In genomic region chr19:38679839-38680238, GRCh38 we compare ENCODE assay signal across 11 cellular contexts. TPM values are rescaled to one million over a fixed set of nuclear protein-coding genes. Genes with fewer than 3 reads are reported as not detected.
DNase-seq lines count a peak whose midpoint lies in the region; ATAC-seq, FAIRE-seq and TF ChIP-seq lines count a peak whose summit lies in the region.
"Had no signal": no experiment of that assay in that cellular context is flagged by ENCODE, and none has a peak within 500 bp of the region (broad histone marks: within the 10 kb centered on the region; RNA-seq: fewer than 3 reads in every experiment).

No MANE protein-coding gene starts in this region.

- POLR2A ChIA-PET in IMR-90 (lab: Charles Lee; ENCODE audit: unreplicated experiment), result no interaction called here

- no peak overlapping the region for H3K4me3 ChIP-seq in BLaER1 treated with 17β-estradiol and CSF1 and Interleukin-3, amounts not matched to agents 10 nM and 100 nM
- H3K4me3 ChIP-seq in IMR-90 (ENCODE audit: insufficient read depth, low read depth, low read length), result no peak overlapping the region
- H3K4me3 ChIP-seq in duodenal mucosa (ENCODE audit: low read depth in 1 of 2, low read length in 2 of 2), result no peak overlapping the region
- H3K4me3 ChIP-seq in pancreas, result no peak overlapping the region
- H3K4me3 ChIP-seq in lower lobe of right lung, result no peak overlapping the region

- no TSS peak for BruUV-seq in IMR-90 (replicated peaks; lab: Mats Ljungman, UMichigan)

- H3K4me1 ChIP-seq in BLaER1 treated with 17β-estradiol and CSF1 and Interleukin-3, amounts not matched to agents 10 nM and 100 nM, result peaks cover 87 to 100% (median 98%) of the 10 kb centered on the region in 10 experiments
- H3K4me1 ChIP-seq in IMR-90 (ENCODE audit: control insufficient read depth, insufficient read depth, low read length), result peaks cover 61% of the 10 kb centered on the region
- H3K4me1 ChIP-seq in duodenal mucosa (ENCODE audit: control insufficient read depth in 1 of 2, insufficient read depth in 2 of 2, low read length in 2 of 2), result peaks cover 93% of the 10 kb centered on the region in 2 donors
- H3K4me1 ChIP-seq in pancreas, result peaks cover 58 to 74% (median 68%) of the 10 kb centered on the region in 3 donors
- peaks cover 96% of the 10 kb centered on the region for H3K4me1 ChIP-seq in lower lobe of right lung

- TF ChIP-seq CTCF in IMR-90 (conservative IDR thresholded peaks at IDR 0.05; ENCODE audit: low read depth, low read length) (no peak), pancreas (IDR thresholded peaks at IDR 0.05) (no peak), lower lobe of right lung (IDR thresholded peaks at IDR 0.05) (no peak)

- peaks cover 6 to 55% (median 31%) of the 10 kb centered on the region in 11 experiments; a peak in 15 of 22 replicates for H3K36me3 ChIP-seq in BLaER1 treated with 17β-estradiol and CSF1 and Interleukin-3, amounts not matched to agents 10 nM and 100 nM
- H3K36me3 ChIP-seq in IMR-90 (ENCODE audit: control insufficient read depth, insufficient read depth, low read length) (peaks cover 15% of the 10 kb centered on the region), duodenal mucosa (ENCODE audit: control insufficient read depth in 1 of 2, insufficient read depth in 2 of 2, low read length in 2 of 2) (peaks cover 11 to 13% of the 10 kb centered on the region in 2 donors), pancreas (no peaks in the 10 kb centered on the region), lower lobe of right lung (peaks cover 14% of the 10 kb centered on the region)

- TF ChIP-seq RAD21 in IMR-90 (IDR thresholded peaks at IDR 0.05; ENCODE audit: low read length), result no peak

- FAIRE-seq in pancreas (lab: Jason Lieb, UNC), result no peak

- H2BK5ac ChIP-seq in IMR-90 (ENCODE audit: low read depth, low read length, poor library complexity, severe bottlenecking), result peak overlapping the region; percentile 36

- H2AK5ac ChIP-seq in IMR-90 (ENCODE audit: low read depth, low read length), result peak overlapping the region; percentile 20; the same call in 1 of the 2 replicates

- H3K4me2 ChIP-seq in BLaER1 treated with 17β-estradiol and CSF1 and Interleukin-3, amounts not matched to agents 10 nM and 100 nM, result peak overlapping the region; percentile 20 to 99 (median 85); a peak in 20 of 22 replicates
- H3K4me2 ChIP-seq in IMR-90 (ENCODE audit: low read depth, low read length), result no peak overlapping the region

- peak overlapping the region; percentile 17; the same call in 1 of the 2 replicates for H3K4ac ChIP-seq in IMR-90 (ENCODE audit: low read depth, low read length)

- H3K9me3 ChIP-seq in BLaER1 treated with 17β-estradiol and CSF1 and Interleukin-3, amounts not matched to agents 10 nM and 100 nM (replicated peaks in 1 of 11), result no peaks in the 10 kb centered on the region
- H3K9me3 ChIP-seq in IMR-90 (ENCODE audit: control insufficient read depth, insufficient read depth, low read length) (no peaks in the 10 kb centered on the region), duodenal mucosa (ENCODE audit: control insufficient read depth in 1 of 2, low read length in 2 of 2) (no peaks in the 10 kb centered on the region), pancreas (no peaks in the 10 kb centered on the region), lower lobe of right lung (no peaks in the 10 kb centered on the region)

- peaks cover 34 to 92% (median 56%) of the 10 kb centered on the region in 11 experiments; a peak in 21 of 22 replicates for H4K20me1 ChIP-seq in BLaER1 treated with 17β-estradiol and CSF1 and Interleukin-3, amounts not matched to agents 10 nM and 100 nM
- peaks cover 85% of the 10 kb centered on the region for H4K20me1 ChIP-seq in IMR-90 (ENCODE audit: insufficient read depth, low read length)

- no peak overlapping the region for H2BK20ac ChIP-seq in IMR-90 (ENCODE audit: low read depth, low read length)

- WGBS in IMR-90 (ENCODE audit: extremely low coverage in 2 of 2, insufficient read length in 1 of 2), 2 experiments, result no CpG with 5 or more reads among the region's 4 CpGs
- 51 to 55% methylated on average over 4 of the region's 4 CpGs for WGBS in pancreas, 2 donors

- H3K27me3 ChIP-seq in BLaER1 treated with 17β-estradiol and CSF1 and Interleukin-3, amounts not matched to agents 10 nM and 100 nM, result no peaks in the 10 kb centered on the region
- H3K27me3 ChIP-seq in IMR-90 (ENCODE audit: control insufficient read depth, insufficient read depth, low read length) (no peaks in the 10 kb centered on the region), duodenal mucosa (ENCODE audit: control insufficient read depth in 1 of 2, insufficient read depth in 2 of 2, low read length in 2 of 2) (no peaks in the 10 kb centered on the region), pancreas (no peaks in the 10 kb centered on the region), lower lobe of right lung (ENCODE audit: low read depth) (no peaks in the 10 kb centered on the region)

- H3K27ac Mint-ChIP-seq in natural killer cell treated with Interleukin-12 subunit alpha and Interleukin-12 subunit beta and Interleukin-15 and Interleukin-18, amount 100 ng/mL, for 72 hours, result peak overlapping the region; percentile 91 to 94
- H3K27ac Mint-ChIP-seq: activated naive CD8-positive, alpha-beta T cell treated with anti-CD3 and anti-CD28 coated beads, Interleukin-2, amount 50 U/mL, for 24 hours had no signal

- no peaks in the 10 kb centered on the region for H3K36me3 Mint-ChIP-seq in natural killer cell treated with Interleukin-12 subunit alpha and Interleukin-12 subunit beta and Interleukin-15 and Interleukin-18, amount 100 ng/mL, for 72 hours

- peak overlapping the region in 1 of 2 experiments; percentile 36; a peak in 1 of 4 replicates for H4K8ac ChIP-seq in IMR-90 (ENCODE audit: low read depth in 2 of 2, low read length in 2 of 2)

- in situ Hi-C loops in IMR-90 (cut with MboI; ENCODE audit: low sequenced_read_pairs), result no loop called here

- H3K9me1 ChIP-seq in IMR-90 (ENCODE audit: insufficient read depth, low read length), result peaks cover 56% of the 10 kb centered on the region

- H2AFZ ChIP-seq in IMR-90 (replicated peaks; ENCODE audit: low read length, poor library complexity), result no peak overlapping the region

- H4K5ac ChIP-seq in IMR-90 (ENCODE audit: low read depth, low read length), result no peak overlapping the region

- H3K4me3 Mint-ChIP-seq in natural killer cell treated with Interleukin-12 subunit alpha and Interleukin-12 subunit beta and Interleukin-15 and Interleukin-18, amount 100 ng/mL, for 72 hours, result peak overlapping the region; percentile 81
- H3K4me3 Mint-ChIP-seq: activated naive CD8-positive, alpha-beta T cell treated with anti-CD3 and anti-CD28 coated beads, Interleukin-2, amount 50 U/mL, for 24 hours had no signal

- H4K91ac ChIP-seq in IMR-90 (ENCODE audit: insufficient read depth, low read depth, low read length), result no peak overlapping the region

- DNase-seq in IMR-90 (peak; percentile 63), pancreas (no peak), lower lobe of right lung (no peak)
- DNase-seq in natural killer cell treated with Interleukin-12 subunit alpha and Interleukin-12 subunit beta and Interleukin-15 and Interleukin-18, amount 100 ng/mL, for 72 hours (ENCODE audit: low spot score), result no peak
- DNase-seq: activated naive CD8-positive, alpha-beta T cell treated with anti-CD3 and anti-CD28 coated beads, Interleukin-2, amount 50 U/mL, for 24 hours; NCI-H510A treated with DMSO at 0.1 percent for 48 hours; nucleus accumbens had no signal

- no peak for TF ChIP-seq POLR2A in IMR-90 (IDR thresholded peaks at IDR 0.05; ENCODE audit: low read depth, low read length)

- CTCF ChIA-PET in IMR-90 (lab: Yijun Ruan, JAX), result no interaction called here

- no peaks in the 10 kb centered on the region for H3K9me3 Mint-ChIP-seq in natural killer cell treated with Interleukin-12 subunit alpha and Interleukin-12 subunit beta and Interleukin-15 and Interleukin-18, amount 100 ng/mL, for 72 hours

- no peak overlapping the region for H2AK9ac ChIP-seq in IMR-90 (replicated peaks; ENCODE audit: low read depth, low read length, poor library complexity)

- no peak overlapping the region; the same call in 1 of the 2 replicates for H3K14ac ChIP-seq in IMR-90 (replicated peaks; ENCODE audit: low read depth, low read length)

- dilution Hi-C loops in IMR-90 (cut with HindIII; ENCODE audit: low sequenced_read_pairs, unreplicated experiment), result no loop called here

- peak overlapping the region in 8 of 11 experiments; percentile 2 to 52 (median 28); a peak in 7 of 22 replicates for H3K27ac ChIP-seq in BLaER1 treated with 17β-estradiol and CSF1 and Interleukin-3, amounts not matched to agents 10 nM and 100 nM
- H3K27ac ChIP-seq in IMR-90 (ENCODE audit: insufficient read depth, low read length) (peak overlapping the region; percentile 2; the same call in 1 of the 2 replicates), duodenal mucosa (ENCODE audit: low read depth, low read length) (peak overlapping the region; percentile 66), pancreas (peak overlapping the region in 2 of 4 donors; percentile 97 to 99), lower lobe of right lung (no peak overlapping the region)

- intact Hi-C loops in IMR-90 (cut with micrococcal nuclease), result no loop called here
- intact Hi-C loops in pancreas (cut with DNase I), result no loop called here
- intact Hi-C loops in lower lobe of right lung (cut with DNase I), result no loop called here

- no peak overlapping the region for H2BK15ac ChIP-seq in IMR-90 (ENCODE audit: low read depth, low read length)

- H3K18ac ChIP-seq in IMR-90 (ENCODE audit: low read depth, low read length), result no peak overlapping the region

- no peaks in the 10 kb centered on the region for H3K27me3 Mint-ChIP-seq in natural killer cell treated with Interleukin-12 subunit alpha and Interleukin-12 subunit beta and Interleukin-15 and Interleukin-18, amount 100 ng/mL, for 72 hours
- H3K27me3 Mint-ChIP-seq: activated naive CD8-positive, alpha-beta T cell treated with anti-CD3 and anti-CD28 coated beads, Interleukin-2, amount 50 U/mL, for 24 hours had no signal

- peaks cover 88 to 95% of the 10 kb centered on the region in 2 donors for H3K4me1 Mint-ChIP-seq in natural killer cell treated with Interleukin-12 subunit alpha and Interleukin-12 subunit beta and Interleukin-15 and Interleukin-18, amount 100 ng/mL, for 72 hours (ENCODE audit: low read depth in 2 of 2)

- no peak for ATAC-seq in IMR-90 (ENCODE audit: low read depth)
- no peak for ATAC-seq in natural killer cell treated with Interleukin-12 subunit alpha and Interleukin-12 subunit beta and Interleukin-15 and Interleukin-18, amount 100 ng/mL, for 72 hours
- no peak for ATAC-seq in pancreas
- ATAC-seq in lower lobe of right lung, result no peak
- no peak for ATAC-seq in GM21390 (IDR thresholded peaks at IDR 0.05; ENCODE audit: unreplicated experiment)
- no peak for ATAC-seq in HG03045 (IDR thresholded peaks at IDR 0.05; ENCODE audit: unreplicated experiment)
- ATAC-seq: activated naive CD8-positive, alpha-beta T cell treated with anti-CD3 and anti-CD28 coated beads, Interleukin-2, amount 50 U/mL, for 24 hours had no signal

- no peak overlapping the region for H3K56ac ChIP-seq in IMR-90 (ENCODE audit: extremely low read depth, insufficient read depth, low read length)

- H2BK120ac ChIP-seq in IMR-90 (ENCODE audit: low read depth, low read length), result peak overlapping the region; percentile 35; the same call in 1 of the 2 replicates

- peaks cover 14 to 87% of the 10 kb centered on the region in 2 experiments for H3K79me1 ChIP-seq in IMR-90 (ENCODE audit: low read depth in 1 of 2, low read length in 2 of 2)

- peak overlapping the region; percentile 29; the same call in 1 of the 2 replicates for H3K23ac ChIP-seq in IMR-90 (ENCODE audit: low read depth, low read length)

- peak overlapping the region in 2 of 11 experiments; percentile 10 to 41; a peak in 3 of 22 replicates for H3K9ac ChIP-seq in BLaER1 treated with 17β-estradiol and CSF1 and Interleukin-3, amounts not matched to agents 10 nM and 100 nM
- H3K9ac ChIP-seq in IMR-90 (ENCODE audit: low read depth, low read length), result no peak overlapping the region
- H3K9ac ChIP-seq in duodenal mucosa (ENCODE audit: low read depth in 1 of 2, low read length in 2 of 2), result peak overlapping the region; percentile 51 to 54

RNA-seq across cellular contexts. Expression of gene ACTN4, which starts 32.4 kb away (rescaled TPM):
- total RNA-seq in IMR-90 (2012; rRNA removed), result 614 and 659 TPM in 2 replicates
- 497 and 541 TPM in 2 replicates for polyA plus RNA-seq in IMR-90 (2012; rRNA removed)
- polyA plus RNA-seq in IMR-90 (2012; cell fraction: cytosol; rRNA removed), result 291 and 549 TPM in 2 replicates
- 608 and 1,383 TPM in 2 replicates for polyA plus RNA-seq in IMR-90 (2012; cell fraction: nucleus; rRNA removed; ENCODE audit: low replicate concordance)
- 100 to 1,000 TPM; 342 to 574 TPM for total RNA-seq in natural killer cell treated with Interleukin-12 subunit alpha and Interleukin-12 subunit beta and Interleukin-15 and Interleukin-18, amount 100 ng/mL, for 72 hours
- total RNA-seq in pancreas, result 100 to 1,000 TPM; 137 to 284 (median 189) TPM
- 100 to 1,000 TPM in 1 of 2 donors, 10 to 100 TPM in 1; 98.2 to 195 TPM for polyA plus RNA-seq in pancreas
- 454 TPM for total RNA-seq in lower lobe of right lung
